Comparison of ENCODE assay signal across 8 cellular contexts in the genomic region with DNA sequence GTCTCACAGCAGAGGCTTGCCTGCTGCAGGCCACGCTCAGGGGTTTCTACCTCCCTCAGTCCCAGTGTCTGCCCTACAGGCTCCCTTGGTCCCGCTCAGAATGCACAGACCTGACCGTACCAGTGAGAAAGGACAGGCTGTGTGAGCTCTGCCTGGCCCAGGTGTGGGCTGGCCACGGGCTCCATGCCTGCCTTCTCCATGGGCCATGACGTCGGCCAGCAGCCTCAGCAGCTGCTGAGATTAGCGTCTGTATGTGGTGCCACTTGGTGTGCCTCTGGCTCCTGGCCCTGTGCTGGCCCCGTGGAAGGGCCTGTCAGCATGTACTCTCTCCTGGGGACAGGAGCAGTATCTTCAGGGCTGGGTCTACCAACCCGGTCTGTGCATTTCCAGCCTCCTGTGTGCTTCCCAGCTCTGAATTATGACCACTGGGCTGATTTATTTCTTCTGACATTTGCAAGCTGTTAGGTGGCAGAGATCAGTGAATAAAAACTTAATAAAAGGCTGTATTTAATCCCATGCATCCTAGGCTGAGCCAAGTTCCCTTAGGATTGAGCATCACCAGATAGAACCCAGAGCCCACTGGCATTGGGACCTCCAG. TPM values are rescaled to one million over a fixed set of nuclear protein-coding genes. Genes with fewer than 3 reads are reported as not detected.
A peak's percentile ranks its signal among the peaks of the same experiment; 100 is the strongest.
DNase-seq lines count a peak whose midpoint lies in the region; ATAC-seq and TF ChIP-seq lines count a peak whose summit lies in the region.

No MANE protein-coding gene starts in this region.

- H3K9me3 ChIP-seq in SJSA1 (replicated peaks) (no peaks in the 10 kb centered on the region), cardiac muscle cell (ENCODE audit: low read depth) (no peaks in the 10 kb centered on the region)

- peak; percentile 61 for DNase-seq in H7
- DNase-seq in SJSA1 (ENCODE audit: low read depth in 1 of 2, low spot score in 2 of 2): no peak
- DNase-seq in cardiac muscle cell (ENCODE audit: low read depth in 1 of 2, low spot score in 1 of 2): peak; percentile 23 to 37
- DNase-seq in SKM-1 (lab: John Stamatoyannopoulos, UW; ENCODE audit: unreplicated experiment): no peak

- no peaks in the 10 kb centered on the region for H3K36me3 ChIP-seq in H7 (replicated peaks; ENCODE audit: control insufficient read depth, insufficient read depth, low read length)
- peaks cover 32% of the 10 kb centered on the region for H3K36me3 ChIP-seq in SJSA1
- no peaks in the 10 kb centered on the region for H3K36me3 ChIP-seq in cardiac muscle cell

- TF ChIP-seq CTCF in cardiac muscle cell (IDR thresholded peaks at IDR 0.05; ENCODE audit: low read depth, low read length): no peak

- no peaks in the 10 kb centered on the region for H3K27me3 ChIP-seq in H7 (ENCODE audit: control insufficient read depth, insufficient read depth, low read length)
- H3K27me3 ChIP-seq in SJSA1 (replicated peaks): no peaks in the 10 kb centered on the region
- H3K27me3 ChIP-seq in cardiac muscle cell: no peaks in the 10 kb centered on the region

- H3K27ac ChIP-seq in SJSA1 (peak overlapping the region; percentile 81), cardiac muscle cell (peak overlapping the region; percentile 91), skin epidermis (peak overlapping the region in 20 of 21 experiments; percentile 63 to 93 (median 75))

- H3K4me3 ChIP-seq in H7 (ENCODE audit: insufficient read depth, low read depth, low read length) (no peak overlapping the region), SJSA1 (no peak overlapping the region), cardiac muscle cell (no peak overlapping the region), skin epidermis (no peak overlapping the region)

- ATAC-seq in HG02610 (IDR thresholded peaks at IDR 0.05; ENCODE audit: unreplicated experiment): no peak
- no peak for ATAC-seq in GM19324 (IDR thresholded peaks at IDR 0.05; ENCODE audit: low FRiP score, unreplicated experiment)
- no peak for ATAC-seq in HG02840 (IDR thresholded peaks at IDR 0.05; ENCODE audit: low FRiP score, unreplicated experiment)

- H3K4me1 ChIP-seq in SJSA1 (replicated peaks) (peaks cover 74% of the 10 kb centered on the region), cardiac muscle cell (ENCODE audit: low read depth) (peaks cover 51% of the 10 kb centered on the region)

RNA-seq across cellular contexts. Expression of a gene that starts 25.7 kb away (rescaled TPM):
- total RNA-seq in H7 (2014; rRNA removed; shearing (Covaris generic)): 29.5 and 36.5 TPM in 2 replicates
- 60.4 and 62.4 TPM in 2 replicates for total RNA-seq in SJSA1 (2014; rRNA removed; shearing (Covaris generic))
- total RNA-seq in cardiac muscle cell: 26.3 and 35.7 TPM in 2 replicates
- 15.1 and 34.8 TPM in 2 replicates for polyA plus RNA-seq in cardiac muscle cell

Comparison
In these comparisons a context has a peak if more than half of its experiments do, and no peak if none do; other contexts are left out.
1. DNase-seq: peak in H7 (single experiment) and cardiac muscle cell (2 of 2); none in SJSA1 (0 of 2) and SKM-1 (single experiment).
2. Peak in every context shown above with its lines, with median percentiles within 50 percentile points of each other: H3K27ac ChIP-seq.